ENCODE assay signal across 8 cellular contexts in the genomic region with DNA sequence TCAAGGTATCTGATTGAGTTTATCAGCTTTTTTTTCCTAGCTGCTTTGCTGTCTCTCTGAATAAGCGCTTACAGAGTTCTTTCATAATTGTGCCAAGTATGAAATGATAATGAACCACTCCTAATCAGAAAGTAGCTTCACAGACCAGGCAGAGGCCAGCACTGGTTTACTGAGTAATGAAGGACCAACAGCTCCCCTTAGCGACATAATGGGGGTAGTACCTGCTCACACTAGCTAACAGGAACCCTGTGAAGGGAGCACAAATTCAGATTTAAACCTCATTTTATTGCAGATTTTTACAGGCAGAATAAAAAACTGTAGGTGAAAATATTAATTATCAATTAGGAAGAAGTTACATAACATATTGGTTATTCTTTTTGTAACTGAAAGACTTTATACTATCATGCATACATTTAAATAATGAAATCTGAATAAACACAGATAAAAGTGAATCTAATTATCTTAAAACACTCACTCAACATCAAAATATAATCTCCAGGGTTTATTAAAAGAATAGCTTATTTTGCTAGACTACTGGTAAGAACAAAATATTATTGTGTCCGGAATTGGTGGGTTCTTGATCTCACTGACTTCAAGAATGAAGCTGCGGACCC. TPM values are rescaled to one million over a fixed set of nuclear protein-coding genes. Genes with fewer than 3 reads are reported as not detected.
A peak's percentile ranks its signal among the peaks of the same experiment; 100 is the strongest.
DNase-seq lines count a peak whose midpoint lies in the region; TF ChIP-seq lines count a peak whose summit lies in the region.

No MANE protein-coding gene starts in this region.

- TF ChIP-seq CTCF in Caco-2 (IDR thresholded peaks at IDR 0.05; ENCODE audit: insufficient read depth in 1 of 2, low read depth in 1 of 2, low read length in 1 of 2, severe bottlenecking in 1 of 2, unreplicated experiment in 1 of 2) (peak; percentile 81 to 91), HL-60 (IDR thresholded peaks at IDR 0.05; ENCODE audit: insufficient read depth, low read length) (peak; percentile 35), epithelial cell of proximal tubule (conservative IDR thresholded peaks at IDR 0.05; ENCODE audit: low read depth, low read length) (peak; percentile 93)

- H3K27ac ChIP-seq in HL-60 (replicated peaks): no peak overlapping the region
- H3K27ac ChIP-seq in CD8-positive, alpha-beta memory T cell (ENCODE audit: low read depth, low read length): no peak overlapping the region

- H3K4me3 ChIP-seq in Caco-2 (ENCODE audit: low read depth, low read length): no peak overlapping the region
- H3K4me3 ChIP-seq in HL-60 (replicated peaks; ENCODE audit: insufficient read depth, low read length): no peak overlapping the region
- H3K4me3 ChIP-seq in epithelial cell of proximal tubule (ENCODE audit: low read depth, low read length): no peak overlapping the region
- H3K4me3 ChIP-seq in CD8-positive, alpha-beta memory T cell (ENCODE audit: low read length): no peak overlapping the region

- DNase-seq in Caco-2 (peak; percentile 76 to 77), HL-60 (ENCODE audit: low read depth in 1 of 2, low spot score in 1 of 2) (peak in 1 of 2 experiments; percentile 37), OCI-M1 (lab: John Stamatoyannopoulos, UW) (peak; percentile 75), epithelial cell of proximal tubule (ENCODE audit: low read depth) (no peak), myocyte (ENCODE audit: low read depth) (peak; percentile 59), OCI-M2 (lab: John Stamatoyannopoulos, UW; ENCODE audit: unreplicated experiment) (no peak)
- no peak for DNase-seq in CD8-positive, alpha-beta memory T cell
- no peak for DNase-seq in stimulated activated CD4-positive, alpha-beta T cell treated with anti-CD3 and anti-CD28 coated beads, Interleukin-1b, Interleukin-23, amount 100 ng/mL, for 48 hours

- H3K36me3 Mint-ChIP-seq in Caco-2 (ENCODE audit: insufficient read depth, unreplicated experiment): no peaks in the 10 kb centered on the region
- no peaks in the 10 kb centered on the region for H3K36me3 Mint-ChIP-seq in CD8-positive, alpha-beta memory T cell

- no peaks in the 10 kb centered on the region for H3K27me3 Mint-ChIP-seq in Caco-2 (ENCODE audit: insufficient read depth, unreplicated experiment)
- peaks cover 0 to 3% of the 10 kb centered on the region in 2 donors for H3K27me3 Mint-ChIP-seq in CD8-positive, alpha-beta memory T cell

- peaks cover 15% of the 10 kb centered on the region for H3K4me1 Mint-ChIP-seq in Caco-2 (ENCODE audit: low read depth, unreplicated experiment)
- H3K4me1 Mint-ChIP-seq in CD8-positive, alpha-beta memory T cell: no peaks in the 10 kb centered on the region

- H3K9me3 ChIP-seq in Caco-2: no peaks in the 10 kb centered on the region
- no peaks in the 10 kb centered on the region for H3K9me3 ChIP-seq in CD8-positive, alpha-beta memory T cell (ENCODE audit: low read length)

- no TSS peak for BruUV-seq in Caco-2 (replicated peaks; lab: Mats Ljungman, UMichigan)

- POLR2A ChIA-PET in Caco-2 (lab: Charles Lee): interaction anchor here (0.6 kb wide), 1 partner anchor 197 kb away, joined by 3 read pairs; no protein-coding TSS in a partner anchor
- POLR2A ChIA-PET in CD8-positive, alpha-beta memory T cell (lab: Charles Lee): no interaction called here

- H3K27me3 ChIP-seq in Caco-2 (replicated peaks; ENCODE audit: control insufficient read depth, insufficient read depth, low read length) (no peaks in the 10 kb centered on the region), HL-60 (ENCODE audit: insufficient read depth, poor library complexity, severe bottlenecking) (no peaks in the 10 kb centered on the region)
- no peaks in the 10 kb centered on the region for H3K27me3 ChIP-seq in CD8-positive, alpha-beta memory T cell (ENCODE audit: insufficient read depth, low read length, poor library complexity, severe bottlenecking)

- H3K9me3 Mint-ChIP-seq in Caco-2 (ENCODE audit: unreplicated experiment): no peaks in the 10 kb centered on the region
- peaks cover 0 to 10% (median 4%) of the 10 kb centered on the region in 5 donors for H3K9me3 Mint-ChIP-seq in CD8-positive, alpha-beta memory T cell

- CTCF ChIA-PET in Caco-2 (lab: Charles Lee): interaction anchor here (0.5 to 2.6 kb wide), 39 partner anchors 13 to 1133 kb away, joined by 3 to 45 read pairs (median 4); no protein-coding TSS in a partner anchor
- CTCF ChIA-PET in CD8-positive, alpha-beta memory T cell (lab: Charles Lee): no interaction called here

- intact Hi-C loops in Caco-2 (cut with micrococcal nuclease; ENCODE audit: unreplicated experiment): loop anchor here (1.0 to 10.0 kb wide), 3 partner anchors 145 to 632 kb away; no protein-coding TSS in a partner anchor

- H3K27ac Mint-ChIP-seq in Caco-2 (ENCODE audit: unreplicated experiment): no peak overlapping the region
- H3K27ac Mint-ChIP-seq in CD8-positive, alpha-beta memory T cell: no peak overlapping the region

- H3K36me3 ChIP-seq in Caco-2 (ENCODE audit: control insufficient read depth, insufficient read depth, low read length): no peaks in the 10 kb centered on the region
- no peaks in the 10 kb centered on the region for H3K36me3 ChIP-seq in CD8-positive, alpha-beta memory T cell (ENCODE audit: insufficient read depth, low read length)

- H3K4me1 ChIP-seq in Caco-2: peaks cover 36% of the 10 kb centered on the region
- H3K4me1 ChIP-seq in CD8-positive, alpha-beta memory T cell (ENCODE audit: insufficient read depth, low read length): no peaks in the 10 kb centered on the region

- H3K4me3 Mint-ChIP-seq in Caco-2 (ENCODE audit: unreplicated experiment): no peak overlapping the region
- no peak overlapping the region for H3K4me3 Mint-ChIP-seq in CD8-positive, alpha-beta memory T cell

RNA-seq across cellular contexts. Expression of a gene that starts 53.7 kb away (rescaled TPM):
- not detected in 2 replicates for total RNA-seq in Caco-2 (2022)
- total RNA-seq in epithelial cell of proximal tubule: not detected in 2 replicates
- total RNA-seq in myocyte: not detected in 2 replicates
- not detected for polyA plus RNA-seq in myocyte (2012)
- total RNA-seq in CD8-positive, alpha-beta memory T cell: not detected
- polyA plus RNA-seq in CD8-positive, alpha-beta memory T cell: not detected

RNA-seq across cellular contexts. Expression of a gene that starts 59.6 kb away (rescaled TPM):
- 122 and 129 TPM in 2 replicates for total RNA-seq in Caco-2 (2022)
- 10.1 and 23.2 TPM in 2 replicates for total RNA-seq in epithelial cell of proximal tubule
- total RNA-seq in myocyte: 0.56 and 0.62 TPM in 2 replicates
- 2.7 TPM for polyA plus RNA-seq in myocyte (2012)
- total RNA-seq in CD8-positive, alpha-beta memory T cell: not detected
- polyA plus RNA-seq in CD8-positive, alpha-beta memory T cell: not detected

Comparison
In these comparisons a context has a peak if more than half of its experiments do, and no peak if none do; other contexts are left out.
1. DNase-seq: peak in Caco-2 (2 of 2), OCI-M1 (single experiment) and myocyte (single experiment); none in epithelial cell of proximal tubule (single experiment), CD8-positive, alpha-beta memory T cell (0 of 5), OCI-M2 (single experiment) and stimulated activated CD4-positive, alpha-beta T cell treated with anti-CD3 and anti-CD28 coated beads, Interleukin-1b, Interleukin-23, amount 100 ng/mL, for 48 hours (single experiment).
2. CTCF ChIP-seq: peak in every context shown above with its lines; median percentile 93 in epithelial cell of proximal tubule; 86 in Caco-2; 35 in HL-60.